27 cellular contexts compared by ENCODE assay signal in genomic region chr5:123753349-123754166, GRCh38.
DNase-seq lines count a peak whose midpoint lies in the region; ATAC-seq and TF ChIP-seq lines count a peak whose summit lies in the region.
"Had no signal": no experiment of that assay in that cellular context is flagged by ENCODE, and none has a peak within 500 bp of the region (broad histone marks: within the 10 kb centered on the region; RNA-seq: fewer than 3 reads in every experiment).

No MANE protein-coding gene starts in this region.

- in situ Hi-C loops in ACHN (cut with HindIII; ENCODE audit: low pct_ligation_motif_present, low pct_unique_long_range_greater_than_20kb, low sequenced_read_pairs): no loop called here

- H3K4me1 ChIP-seq in cardiac muscle cell (ENCODE audit: low read depth) (peaks cover 25% of the 10 kb centered on the region), mesodermal cell (ENCODE audit: control insufficient read depth, insufficient read depth, low read length, poor library complexity, severe bottlenecking) (peaks cover 33% of the 10 kb centered on the region), tibial nerve (peaks cover 0 to 49% (median 6%) of the 10 kb centered on the region in 4 donors)
- H3K4me1 ChIP-seq: adrenal gland had no signal

- H3K9me3 ChIP-seq in cardiac muscle cell (ENCODE audit: low read depth) (no peaks in the 10 kb centered on the region), mesodermal cell (ENCODE audit: control insufficient read depth, low read length) (no peaks in the 10 kb centered on the region), tibial nerve (no peaks in the 10 kb centered on the region)
- H3K9me3 ChIP-seq: adrenal gland had no signal

- no peaks in the 10 kb centered on the region for H3K4me1 Mint-ChIP-seq in activated T-helper 17 cell treated with anti-CD3 and anti-CD28 coated beads, Interleukin-2, amount 50 U/mL, for 72 hours
- H3K4me1 Mint-ChIP-seq: activated CD4-positive, alpha-beta T cell treated with anti-CD3 and anti-CD28 coated beads, Interleukin-2, amount 10 ng/mL, durations not matched to agents 7 days and 5 days; CD4-positive, alpha-beta memory T cell; IgD-negative memory B cell; stimulated activated effector memory CD8-positive, alpha-beta T cell treated with anti-CD3 and anti-CD28 coated beads, Interleukin-12 subunit alpha, Interleukin-12 subunit beta, amount 100 ng/mL, for 72 hours had no signal

- no peaks in the 10 kb centered on the region for H3K27me3 ChIP-seq in cardiac muscle cell
- H3K27me3 ChIP-seq in tibial nerve: no peaks in the 10 kb centered on the region
- H3K27me3 ChIP-seq: adrenal gland had no signal

- TF ChIP-seq EP300 in tibial nerve (IDR thresholded peaks at IDR 0.05): no peak

- H3K4me3 Mint-ChIP-seq in activated T-helper 17 cell treated with anti-CD3 and anti-CD28 coated beads, Interleukin-2, amount 50 U/mL, for 72 hours: no peak overlapping the region
- H3K4me3 Mint-ChIP-seq: activated CD4-positive, alpha-beta T cell treated with anti-CD3 and anti-CD28 coated beads, Interleukin-2, amount 10 ng/mL, durations not matched to agents 7 days and 5 days; activated T-cell treated with anti-CD3 and anti-CD28 coated beads, Interleukin-2, amount 50 U/mL, for 4 hours; CD4-positive, alpha-beta memory T cell; GM23338; IgD-negative memory B cell; nephron; stimulated activated effector memory CD8-positive, alpha-beta T cell treated with anti-CD3 and anti-CD28 coated beads, Interleukin-12 subunit alpha, Interleukin-12 subunit beta, amount 100 ng/mL, for 72 hours had no signal

- TF ChIP-seq POLR2A in tibial nerve (IDR thresholded peaks at IDR 0.05): no peak

- no peaks in the 10 kb centered on the region for H3K36me3 Mint-ChIP-seq in activated T-helper 17 cell treated with anti-CD3 and anti-CD28 coated beads, Interleukin-2, amount 50 U/mL, for 72 hours (ENCODE audit: low read depth)
- H3K36me3 Mint-ChIP-seq: CD4-positive, alpha-beta memory T cell; IgD-negative memory B cell; stimulated activated effector memory CD8-positive, alpha-beta T cell treated with anti-CD3 and anti-CD28 coated beads, Interleukin-12 subunit alpha, Interleukin-12 subunit beta, amount 100 ng/mL, for 72 hours had no signal

- H3K27ac ChIP-seq in cardiac muscle cell (peak overlapping the region; percentile 38), caudate nucleus (ENCODE audit: low read depth, low read length) (peak overlapping the region; percentile 55), mesodermal cell (ENCODE audit: low read depth, low read length, severe bottlenecking) (peak overlapping the region; percentile 74), tibial nerve (peak overlapping the region in 3 of 4 donors; percentile 23 to 92 (median 79))
- H3K27ac ChIP-seq: adrenal gland, VCaP had no signal

- POLR2A ChIA-PET in HEK293T (lab: Yijun Ruan, JAX): no interaction called here

- H3K36me3 ChIP-seq in cardiac muscle cell: no peaks in the 10 kb centered on the region
- no peaks in the 10 kb centered on the region for H3K36me3 ChIP-seq in mesodermal cell (ENCODE audit: control insufficient read depth, insufficient read depth, low read length)
- H3K36me3 ChIP-seq in tibial nerve: no peaks in the 10 kb centered on the region
- H3K36me3 ChIP-seq: adrenal gland had no signal

- no peaks in the 10 kb centered on the region for H3K27me3 Mint-ChIP-seq in activated T-helper 17 cell treated with anti-CD3 and anti-CD28 coated beads, Interleukin-2, amount 50 U/mL, for 72 hours
- H3K27me3 Mint-ChIP-seq: activated CD4-positive, alpha-beta T cell treated with anti-CD3 and anti-CD28 coated beads, Interleukin-2, amount 10 ng/mL, durations not matched to agents 7 days and 5 days; CD4-positive, alpha-beta memory T cell had no signal

- intact Hi-C loops in cardiac septum (cut with DNase I): loop anchor here (2.0 kb wide), 2 partner anchors 53 to 57 kb away; no protein-coding TSS in a partner anchor

- TF ChIP-seq CTCF in cardiac muscle cell (IDR thresholded peaks at IDR 0.05; ENCODE audit: low read depth, low read length) (no peak), tibial nerve (IDR thresholded peaks at IDR 0.05) (no peak)

- no peak for DNase-seq in cardiac muscle cell (ENCODE audit: low read depth in 1 of 2, low spot score in 1 of 2)
- no peak for DNase-seq in cardiac septum (ENCODE audit: low spot score)
- no peak for DNase-seq in caudate nucleus (lab: John Stamatoyannopoulos, UW)
- DNase-seq in tibial nerve (ENCODE audit: low spot score in 2 of 2): no peak
- DNase-seq in HEK293T (ENCODE audit: extremely low spot score): no peak
- DNase-seq in ACHN: no peak
- DNase-seq: 8988T; activated CD4-positive, alpha-beta T cell treated with anti-CD3 and anti-CD28 coated beads, Interleukin-2, amount 10 ng/mL, durations not matched to agents 7 days and 5 days; activated naive CD4-positive, alpha-beta T cell; activated T-cell treated with anti-CD3 and anti-CD28 coated beads, Interleukin-2, amount 50 U/mL, for 4 hours; adrenal gland; AML-193; CD4-positive, alpha-beta memory T cell; central memory CD4-positive, alpha-beta T cell; NCI-H187 treated with DMSO at 0.1 percent for 48 hours; posterior cingulate gyrus; SHP77; stimulated activated CD4-positive, alpha-beta T cell treated with anti-CD3 and anti-CD28 coated beads, Interleukin-4, amount 100 ng/mL, for 24 hours; SW 1271; T-helper 9 cell had no signal

- WGBS in mesodermal cell (ENCODE audit: insufficient coverage in 2 of 2), 2 experiments: 90% methylated on average over 2 of the region's 5 CpGs; no CpG with 5 or more reads in 1 of the 2 experiments
- 54 to 67% methylated on average over 5 of the region's 5 CpGs for WGBS in tibial nerve, 2 donors

- H3K4me3 ChIP-seq in cardiac muscle cell: no peak overlapping the region
- H3K4me3 ChIP-seq in mesodermal cell (ENCODE audit: extremely low read depth, insufficient read depth, low read length, poor library complexity, severe bottlenecking): no peak overlapping the region
- H3K4me3 ChIP-seq in tibial nerve: no peak overlapping the region
- H3K4me3 ChIP-seq: adrenal gland, GM23338 had no signal

- CTCF ChIA-PET in HEK293T (lab: Yijun Ruan, JAX): no interaction called here

- no peak for ATAC-seq in activated T-helper 17 cell treated with anti-CD3 and anti-CD28 coated beads, Interleukin-2, amount 50 U/mL, for 72 hours (replicated peaks)
- ATAC-seq: activated T-cell treated with anti-CD3 and anti-CD28 coated beads, Interleukin-2, amount 50 U/mL, for 4 hours; GM23338; stimulated activated effector memory CD8-positive, alpha-beta T cell treated with anti-CD3 and anti-CD28 coated beads, Interleukin-12 subunit alpha, Interleukin-12 subunit beta, amount 100 ng/mL, for 72 hours had no signal

- H3K27ac Mint-ChIP-seq in activated T-helper 17 cell treated with anti-CD3 and anti-CD28 coated beads, Interleukin-2, amount 50 U/mL, for 72 hours: no peak overlapping the region
- H3K27ac Mint-ChIP-seq: activated CD4-positive, alpha-beta T cell treated with anti-CD3 and anti-CD28 coated beads, Interleukin-2, amount 10 ng/mL, durations not matched to agents 7 days and 5 days; CD4-positive, alpha-beta memory T cell; IgD-negative memory B cell; stimulated activated effector memory CD8-positive, alpha-beta T cell treated with anti-CD3 and anti-CD28 coated beads, Interleukin-12 subunit alpha, Interleukin-12 subunit beta, amount 100 ng/mL, for 72 hours had no signal

- H3K9me3 Mint-ChIP-seq in activated T-helper 17 cell treated with anti-CD3 and anti-CD28 coated beads, Interleukin-2, amount 50 U/mL, for 72 hours: peaks cover 5% of the 10 kb centered on the region
- H3K9me3 Mint-ChIP-seq: activated T-cell treated with anti-CD3 and anti-CD28 coated beads, Interleukin-2, amount 50 U/mL, for 4 hours; GM23338; nephron; stimulated activated effector memory CD8-positive, alpha-beta T cell treated with anti-CD3 and anti-CD28 coated beads, Interleukin-12 subunit alpha, Interleukin-12 subunit beta, amount 100 ng/mL, for 72 hours had no signal

TF ChIP-seq in HEK293T, 16 proteins besides CTCF, POLR2A, EP300 and RAD21:
- TF ChIP-seq BHLHE40 (IDR thresholded peaks at IDR 0.05; ENCODE audit: borderline replicate concordance) (no peak), FOXM1 (IDR thresholded peaks at IDR 0.05; ENCODE audit: borderline replicate concordance) (no peak), TARDBP (IDR thresholded peaks at IDR 0.05) (no peak), SUZ12 (IDR thresholded peaks at IDR 0.05) (no peak), CTBP1 (IDR thresholded peaks at IDR 0.05; ENCODE audit: borderline replicate concordance) (no peak), NFRKB (IDR thresholded peaks at IDR 0.05) (no peak), FOXA1 (IDR thresholded peaks at IDR 0.05) (no peak), SP1 (IDR thresholded peaks at IDR 0.05) (no peak), PKNOX1 (IDR thresholded peaks at IDR 0.05) (no peak), FOXK2 (IDR thresholded peaks at IDR 0.05) (no peak), ZNF384 (IDR thresholded peaks at IDR 0.05) (no peak), ARNT (IDR thresholded peaks at IDR 0.05) (no peak), LEF1 (IDR thresholded peaks at IDR 0.05; ENCODE audit: borderline replicate concordance) (no peak), HDGF (IDR thresholded peaks at IDR 0.05; ENCODE audit: borderline replicate concordance) (no peak), L3MBTL2 (conservative IDR thresholded peaks at IDR 0.05) (no peak), ELF4 (IDR thresholded peaks at IDR 0.05) (no peak)
